12 cellular contexts compared by ENCODE assay signal in genomic region chr1:51899022-51899421, GRCh38.
"Had no signal": no experiment of that assay in that cellular context is flagged by ENCODE, and none has a peak within 500 bp of the region (broad histone marks: within the 10 kb centered on the region; RNA-seq: fewer than 3 reads in every experiment).

No MANE protein-coding gene starts in this region.

- H3K4me3 ChIP-seq: gastrocnemius medialis, heart right ventricle, neural progenitor cell, tibial nerve had no signal

- H2AFZ ChIP-seq: neural progenitor cell had no signal

- H3K27ac ChIP-seq: gastrocnemius medialis, heart right ventricle, neural progenitor cell, tibial nerve had no signal

- H3K9me3 ChIP-seq: gastrocnemius medialis, heart right ventricle had no signal

- FAIRE-seq: kidney had no signal

- H3K4me2 ChIP-seq: neural progenitor cell had no signal

- H3K9me3 Mint-ChIP-seq: activated CD4-positive, alpha-beta memory T cell treated with anti-CD3 and anti-CD28 coated beads for 36 hours; stimulated activated memory B cell treated with anti-CD40 and anti-IgM and Interleukin-4, amounts not matched to agents 10 μg/mL and 1 μg/mL and 100 μg/mL, for 72 hours had no signal

- DNase-seq: activated CD4-positive, alpha-beta memory T cell treated with anti-CD3 and anti-CD28 coated beads for 36 hours; activated T-cell treated with anti-CD3 and anti-CD28 coated beads, Interleukin-2, amount 50 U/mL, for 48 hours; aorta; gastrocnemius medialis; heart right ventricle; kidney; left ventricle myocardium superior; retina; stimulated activated CD4-positive, alpha-beta T cell treated with anti-CD3 and anti-CD28 coated beads, Interleukin-1b, Interleukin-23, amount 100 ng/mL, for 48 hours had no signal

- H3K9ac ChIP-seq: neural progenitor cell had no signal

- H3K4me1 ChIP-seq: gastrocnemius medialis, neural progenitor cell, tibial nerve had no signal

- H3K36me3 ChIP-seq: gastrocnemius medialis, heart right ventricle, neural progenitor cell, tibial nerve had no signal

- H3K36me3 Mint-ChIP-seq: neural progenitor cell; stimulated activated memory B cell treated with anti-CD40 and anti-IgM and Interleukin-4, amounts not matched to agents 10 μg/mL and 1 μg/mL and 100 μg/mL, for 72 hours had no signal

- H3K4me1 Mint-ChIP-seq: stimulated activated memory B cell treated with anti-CD40 and anti-IgM and Interleukin-4, amounts not matched to agents 10 μg/mL and 1 μg/mL and 100 μg/mL, for 72 hours had no signal

- H3K27me3 ChIP-seq: neural progenitor cell had no signal

- H3K4me3 Mint-ChIP-seq: activated CD4-positive, alpha-beta memory T cell treated with anti-CD3 and anti-CD28 coated beads for 36 hours; neural progenitor cell; stimulated activated memory B cell treated with anti-CD40 and anti-IgM and Interleukin-4, amounts not matched to agents 10 μg/mL and 1 μg/mL and 100 μg/mL, for 72 hours had no signal

- H3K27ac Mint-ChIP-seq: activated CD4-positive, alpha-beta memory T cell treated with anti-CD3 and anti-CD28 coated beads for 36 hours; neural progenitor cell; stimulated activated memory B cell treated with anti-CD40 and anti-IgM and Interleukin-4, amounts not matched to agents 10 μg/mL and 1 μg/mL and 100 μg/mL, for 72 hours had no signal

- ATAC-seq: gastrocnemius medialis; heart right ventricle; left ventricle myocardium superior; stimulated activated memory B cell treated with anti-CD40 and anti-IgM and Interleukin-4, amounts not matched to agents 10 μg/mL and 1 μg/mL and 100 μg/mL, for 72 hours had no signal
